In the genomic region with DNA sequence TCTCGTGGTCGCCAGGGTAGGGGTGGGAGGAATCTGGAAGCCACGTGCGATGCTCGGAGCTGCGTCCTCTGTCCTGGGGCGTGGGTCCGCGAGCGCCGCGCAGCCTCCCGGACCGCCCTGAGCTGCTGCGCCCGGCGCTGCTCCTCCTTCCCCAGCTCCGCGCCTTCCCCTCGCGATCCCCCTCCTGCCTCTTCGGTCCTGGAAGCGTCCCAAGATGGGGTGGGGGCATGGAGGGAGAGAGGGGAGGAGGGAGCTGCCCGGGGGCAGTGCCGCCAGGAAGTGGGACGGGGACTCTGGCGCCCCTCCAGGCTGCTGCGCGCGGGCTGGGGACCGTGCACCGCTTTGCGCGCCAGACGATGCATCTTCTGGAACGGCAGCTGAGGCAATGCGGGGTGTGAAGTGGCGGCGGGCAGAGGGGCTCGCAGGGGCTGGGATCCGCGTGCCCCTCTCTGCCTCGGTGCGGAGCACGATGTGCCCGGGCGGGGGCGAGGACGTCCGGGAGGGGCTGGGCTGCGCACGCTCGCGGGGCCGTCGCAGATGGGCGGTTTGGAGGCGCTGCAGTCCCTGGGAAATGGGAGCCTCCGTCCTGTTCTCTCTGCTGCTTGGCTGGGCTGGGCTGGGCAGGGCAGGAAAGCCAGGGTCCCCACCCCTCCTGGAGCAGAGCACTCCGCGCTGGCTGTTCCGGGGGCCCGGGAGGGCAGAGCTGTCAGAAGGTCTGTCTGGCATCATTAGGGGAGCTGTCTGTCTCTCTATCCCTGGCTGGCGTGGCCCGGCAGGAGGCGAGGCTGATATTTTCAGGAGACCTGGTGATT, we compare ENCODE assay signal across 1 cellular context.
TF ChIP-seq lines count a peak whose summit lies in the region.

No MANE protein-coding gene starts in this region.

TF ChIP-seq in HepG2, 621 proteins besides CTCF, POLR2A, EP300 and RAD21 (continued from another document):
- TF ChIP-seq NR2F6 (IDR thresholded peaks at IDR 0.05) (no peak), NR2F6 (CRISPR knock-in tag; IDR thresholded peaks at IDR 0.05) (no peak), MBNL3 (CRISPR knock-in tag; conservative IDR thresholded peaks at IDR 0.05) (no peak), ZNF577 (CRISPR knock-in tag; IDR thresholded peaks at IDR 0.05; ENCODE audit: borderline replicate concordance, low read depth) (no peak), REXO4 (CRISPR knock-in tag; IDR thresholded peaks at IDR 0.05; ENCODE audit: borderline replicate concordance) (no peak), ZNF232 (CRISPR knock-in tag; IDR thresholded peaks at IDR 0.05; ENCODE audit: borderline replicate concordance) (no peak), ZMYM4 (CRISPR knock-in tag; IDR thresholded peaks at IDR 0.05) (no peak), ARNT (IDR thresholded peaks at IDR 0.05) (no peak), ZSCAN25 (CRISPR knock-in tag; IDR thresholded peaks at IDR 0.05) (no peak), ZMYM3 (CRISPR knock-in tag; IDR thresholded peaks at IDR 0.05) (no peak), SMAD3 (CRISPR knock-in tag; IDR thresholded peaks at IDR 0.05) (no peak), NFYB (CRISPR knock-in tag; IDR thresholded peaks at IDR 0.05) (no peak), ZNF160 (CRISPR knock-in tag; IDR thresholded peaks at IDR 0.05) (no peak), PAX8 (CRISPR knock-in tag; IDR thresholded peaks at IDR 0.05; ENCODE audit: borderline replicate concordance) (no peak), ZNF441 (CRISPR knock-in tag; IDR thresholded peaks at IDR 0.05; ENCODE audit: borderline replicate concordance) (no peak), CEBPG (CRISPR knock-in tag; IDR thresholded peaks at IDR 0.05) (no peak), RFX1 (IDR thresholded peaks at IDR 0.05) (no peak), POLR2AphosphoS2 (IDR thresholded peaks at IDR 0.05; ENCODE audit: low read depth, low read length) (no peak), SRSF1 (optimal IDR thresholded peaks at IDR 0.05; ENCODE audit: low read depth, low read length) (no peak), NFRKB (IDR thresholded peaks at IDR 0.05) (no peak), AKAP8 (CRISPR knock-in tag; IDR thresholded peaks at IDR 0.05) (no peak), ZBTB7A (CRISPR knock-in tag; IDR thresholded peaks at IDR 0.05) (no peak), PHF5A (CRISPR knock-in tag; IDR thresholded peaks at IDR 0.05; ENCODE audit: low read depth, unreplicated experiment) (no peak), ZNF670 (CRISPR knock-in tag; IDR thresholded peaks at IDR 0.05; ENCODE audit: borderline replicate concordance) (no peak)
- TF ChIP-seq, protein P1, sequence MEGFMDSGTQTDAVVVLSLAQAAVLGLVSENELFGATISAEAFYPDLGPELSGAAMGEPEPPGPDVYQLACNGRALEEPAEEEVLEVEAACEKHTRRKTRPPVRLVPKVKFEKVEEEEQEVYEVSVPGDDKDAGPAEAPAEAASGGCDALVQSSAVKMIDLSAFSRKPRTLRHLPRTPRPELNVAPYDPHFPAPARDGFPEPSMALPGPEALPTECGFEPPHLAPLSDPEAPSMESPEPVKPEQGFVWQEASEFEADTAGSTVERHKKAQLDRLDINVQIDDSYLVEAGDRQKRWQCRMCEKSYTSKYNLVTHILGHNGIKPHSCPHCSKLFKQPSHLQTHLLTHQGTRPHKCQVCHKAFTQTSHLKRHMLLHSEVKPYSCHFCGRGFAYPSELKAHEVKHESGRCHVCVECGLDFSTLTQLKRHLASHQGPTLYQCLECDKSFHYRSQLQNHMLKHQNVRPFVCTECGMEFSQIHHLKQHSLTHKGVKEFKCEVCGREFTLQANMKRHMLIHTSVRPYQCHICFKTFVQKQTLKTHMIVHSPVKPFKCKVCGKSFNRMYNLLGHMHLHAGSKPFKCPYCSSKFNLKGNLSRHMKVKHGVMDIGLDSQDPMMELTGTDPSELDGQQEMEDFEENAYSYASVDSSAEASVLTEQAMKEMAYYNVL (CRISPR knock-in tag; IDR thresholded peaks at IDR 0.05; ENCODE audit: borderline replicate concordance), result no peak
TF ChIP-seq in HepG2: peak in this region for 59.
